ENCODE assay signal across 8 cellular contexts in genomic region chr5:96714450-96714849, GRCh38. TPM values are rescaled to one million over a fixed set of nuclear protein-coding genes. Genes with fewer than 3 reads are reported as not detected.
DNase-seq lines count a peak whose midpoint lies in the region; ATAC-seq and TF ChIP-seq lines count a peak whose summit lies in the region.

No MANE protein-coding gene starts in this region.

- TF ChIP-seq CTCF in type B pancreatic cell (conservative IDR thresholded peaks at IDR 0.05) = no peak

- no peak for DNase-seq in activated T-cell treated with anti-CD3 and anti-CD28 coated beads, Interleukin-2, amount 50 U/mL, for 24 hours
- no peak for DNase-seq in activated T-cell treated with anti-CD3 and anti-CD28 coated beads, Interleukin-2, amount 50 U/mL, for 4 hours
- no peak for DNase-seq in type B pancreatic cell (ENCODE audit: extremely low spot score, unreplicated experiment)
- DNase-seq in 8988T = no peak
- no peak for DNase-seq in activated effector memory CD4-positive, alpha-beta T cell treated with anti-CD3 and anti-CD28 coated beads, Interleukin-2, amount 50 U/mL, for 16 hours

- ATAC-seq in activated T-cell treated with anti-CD3 and anti-CD28 coated beads, Interleukin-2, amount 50 U/mL, for 4 hours = no peak
- ATAC-seq in HG02588 (IDR thresholded peaks at IDR 0.05; ENCODE audit: unreplicated experiment) = no peak

- H3K27ac Mint-ChIP-seq in activated T-cell treated with anti-CD3 and anti-CD28 coated beads, Interleukin-2, amount 50 U/mL, for 24 hours = peak overlapping the region; percentile 69
- peak overlapping the region; percentile 93 for H3K27ac Mint-ChIP-seq in type B pancreatic cell

- no peaks in the 10 kb centered on the region for H3K9me3 ChIP-seq in ectodermal cell (ENCODE audit: control insufficient read depth, low read length)
- no peaks in the 10 kb centered on the region for H3K9me3 ChIP-seq in mucosa of rectum (ENCODE audit: control insufficient read depth in 2 of 2, low read length in 2 of 2)

- H3K27ac ChIP-seq in ectodermal cell (ENCODE audit: insufficient read depth, low read depth, low read length, poor library complexity, severe bottlenecking) (peak overlapping the region; percentile 20), mucosa of rectum (ENCODE audit: low read depth in 2 of 2, low read length in 2 of 2) (peak overlapping the region; percentile 84 to 88)

- peaks cover 16% of the 10 kb centered on the region for H3K36me3 Mint-ChIP-seq in activated T-cell treated with anti-CD3 and anti-CD28 coated beads, Interleukin-2, amount 50 U/mL, for 24 hours (ENCODE audit: low read depth)
- H3K36me3 Mint-ChIP-seq in activated T-cell treated with anti-CD3 and anti-CD28 coated beads, Interleukin-2, amount 50 U/mL, for 4 hours (ENCODE audit: insufficient read depth) = peaks cover 15% of the 10 kb centered on the region
- peaks cover 17% of the 10 kb centered on the region for H3K36me3 Mint-ChIP-seq in type B pancreatic cell

- no peak overlapping the region for H3K4me3 Mint-ChIP-seq in activated T-cell treated with anti-CD3 and anti-CD28 coated beads, Interleukin-2, amount 50 U/mL, for 24 hours
- H3K4me3 Mint-ChIP-seq in activated T-cell treated with anti-CD3 and anti-CD28 coated beads, Interleukin-2, amount 50 U/mL, for 4 hours = no peak overlapping the region
- peak overlapping the region; percentile 46 for H3K4me3 Mint-ChIP-seq in type B pancreatic cell

- H3K9me3 Mint-ChIP-seq in activated T-cell treated with anti-CD3 and anti-CD28 coated beads, Interleukin-2, amount 50 U/mL, for 24 hours = no peaks in the 10 kb centered on the region
- no peaks in the 10 kb centered on the region for H3K9me3 Mint-ChIP-seq in activated T-cell treated with anti-CD3 and anti-CD28 coated beads, Interleukin-2, amount 50 U/mL, for 4 hours
- no peaks in the 10 kb centered on the region for H3K9me3 Mint-ChIP-seq in type B pancreatic cell

- no peaks in the 10 kb centered on the region for H3K4me1 ChIP-seq in ectodermal cell (ENCODE audit: control insufficient read depth, insufficient read depth, low read length)
- peaks cover 41 to 44% of the 10 kb centered on the region in 2 donors for H3K4me1 ChIP-seq in mucosa of rectum (ENCODE audit: control insufficient read depth in 2 of 2, insufficient read depth in 2 of 2, low read length in 2 of 2)

- H3K27me3 Mint-ChIP-seq in activated T-cell treated with anti-CD3 and anti-CD28 coated beads, Interleukin-2, amount 50 U/mL, for 24 hours = no peaks in the 10 kb centered on the region
- H3K27me3 Mint-ChIP-seq in activated T-cell treated with anti-CD3 and anti-CD28 coated beads, Interleukin-2, amount 50 U/mL, for 4 hours (ENCODE audit: low read depth) = no peaks in the 10 kb centered on the region
- no peaks in the 10 kb centered on the region for H3K27me3 Mint-ChIP-seq in type B pancreatic cell

- H3K9ac ChIP-seq in mucosa of rectum (ENCODE audit: low read depth in 1 of 2, low read length in 2 of 2) = peak overlapping the region; percentile 26 to 58

- no peaks in the 10 kb centered on the region for H3K27me3 ChIP-seq in ectodermal cell (ENCODE audit: control insufficient read depth, insufficient read depth, low read length, poor library complexity, severe bottlenecking)
- no peaks in the 10 kb centered on the region for H3K27me3 ChIP-seq in mucosa of rectum (ENCODE audit: control insufficient read depth in 2 of 2, insufficient read depth in 2 of 2, low read length in 2 of 2)

- H3K4me3 ChIP-seq in ectodermal cell (ENCODE audit: insufficient read depth, low read depth, low read length) = no peak overlapping the region
- no peak overlapping the region for H3K4me3 ChIP-seq in mucosa of rectum (ENCODE audit: low read length in 2 of 2)

- H3K36me3 ChIP-seq in ectodermal cell (ENCODE audit: control insufficient read depth, insufficient read depth, low read length) (no peaks in the 10 kb centered on the region), mucosa of rectum (ENCODE audit: control insufficient read depth in 2 of 2, insufficient read depth in 2 of 2, low read length in 2 of 2) (peaks cover 0 to 3% of the 10 kb centered on the region in 2 donors)

- H3K4me1 Mint-ChIP-seq in activated T-cell treated with anti-CD3 and anti-CD28 coated beads, Interleukin-2, amount 50 U/mL, for 24 hours (ENCODE audit: low read depth) = peaks cover 49% of the 10 kb centered on the region
- H3K4me1 Mint-ChIP-seq in activated T-cell treated with anti-CD3 and anti-CD28 coated beads, Interleukin-2, amount 50 U/mL, for 4 hours (ENCODE audit: low read depth) = peaks cover 54% of the 10 kb centered on the region
- H3K4me1 Mint-ChIP-seq in type B pancreatic cell (ENCODE audit: unreplicated experiment) = peaks cover 31% of the 10 kb centered on the region

RNA-seq across cellular contexts. Expression of gene CAST, which starts 52.3 kb away (rescaled TPM):
- 10 to 100 TPM; 57.5 to 73.9 (median 58.1) TPM for total RNA-seq in activated T-cell treated with anti-CD3 and anti-CD28 coated beads, Interleukin-2, amount 50 U/mL, for 4 hours
- polyA plus RNA-seq in ectodermal cell (2013, experiment 1 of 4) = 79.0 TPM
- polyA plus RNA-seq in ectodermal cell (2013, experiment 2 of 4) = 74.8 TPM
- polyA plus RNA-seq in ectodermal cell (2013, experiment 3 of 4) = 68.0 TPM
- 70.8 TPM for polyA plus RNA-seq in ectodermal cell (2013, experiment 4 of 4)
- total RNA-seq in type B pancreatic cell (ENCODE audit: low replicate concordance) = 239 and 388 TPM in 2 replicates
